Comparison of ENCODE assay signal across 13 cellular contexts in the genomic region with DNA sequence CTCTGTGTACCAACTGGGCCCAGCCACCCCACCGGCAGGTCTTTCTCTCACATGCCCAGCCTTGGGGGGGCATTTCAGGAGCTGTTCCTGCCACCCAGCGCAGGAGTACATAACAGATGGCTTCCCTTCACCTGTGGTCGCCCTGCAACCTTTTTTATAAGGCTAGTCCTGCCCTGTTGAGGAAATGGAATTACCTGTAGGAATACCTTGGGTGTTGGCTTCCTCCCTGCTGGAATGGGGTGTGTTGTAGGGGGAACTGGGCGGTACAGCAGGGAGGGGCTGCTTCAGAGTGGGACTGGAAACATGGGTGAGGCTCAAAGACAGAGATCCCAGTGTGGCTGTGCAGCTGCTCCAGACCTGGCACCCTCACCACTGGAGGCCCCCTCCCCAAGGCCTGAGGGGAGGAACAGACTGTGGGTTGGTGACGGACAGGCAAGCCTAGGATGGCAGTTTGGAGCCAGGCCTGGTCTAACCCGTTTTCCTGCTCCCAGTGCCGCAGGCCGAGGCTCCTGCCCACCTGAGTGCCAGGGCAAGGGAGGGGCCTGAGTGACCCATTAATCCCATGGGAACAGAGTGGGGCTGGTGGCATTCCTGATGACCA. TPM values are rescaled to one million over a fixed set of nuclear protein-coding genes. Genes with fewer than 3 reads are reported as not detected.
DNase-seq lines count a peak whose midpoint lies in the region; ATAC-seq, FAIRE-seq and TF ChIP-seq lines count a peak whose summit lies in the region.
"Had no signal": no experiment of that assay in that cellular context is flagged by ENCODE, and none has a peak within 500 bp of the region (broad histone marks: within the 10 kb centered on the region; RNA-seq: fewer than 3 reads in every experiment).

No MANE protein-coding gene starts in this region.

- peak overlapping the region; percentile 56 for H3K4me2 ChIP-seq in keratinocyte (ENCODE audit: control insufficient read depth, extremely low read depth, insufficient read depth, low read depth, low read length)

- no peaks in the 10 kb centered on the region for H3K9me1 ChIP-seq in keratinocyte (ENCODE audit: control insufficient read depth, extremely low read depth, insufficient read depth, low read length)

- WGBS in small intestine, 3 donors = 13 to 43% (median 25%) methylated on average over 8 of the region's 8 CpGs

- H2AFZ ChIP-seq in keratinocyte (ENCODE audit: control insufficient read depth, low read length) = peak overlapping the region; percentile 21

- peak; percentile 44 for DNase-seq in ELF-1 (ENCODE audit: low read depth, low spot score)
- DNase-seq in RWPE2 (ENCODE audit: low spot score) = no peak
- DNase-seq in keratinocyte (ENCODE audit: low read depth, low spot score) = no peak
- peak; percentile 82 for DNase-seq in small intestine
- DNase-seq: cortex of kidney, NCI-H2029 treated with DMSO at 0.1 percent for 48 hours, NCI-H774 had no signal

- H3K36me3 ChIP-seq in RWPE2 (ENCODE audit: low read depth) = no peaks in the 10 kb centered on the region
- no peaks in the 10 kb centered on the region for H3K36me3 ChIP-seq in keratinocyte (ENCODE audit: control insufficient read depth in 2 of 2, extremely low read depth in 1 of 2, insufficient read depth in 2 of 2, low read length in 2 of 2)
- H3K36me3 ChIP-seq in small intestine (ENCODE audit: control insufficient read depth in 2 of 2, insufficient read depth in 2 of 2, low read length in 2 of 2) = no peaks in the 10 kb centered on the region

- no peaks in the 10 kb centered on the region for H4K20me1 ChIP-seq in keratinocyte (ENCODE audit: control insufficient read depth, extremely low read depth, insufficient read depth, low read length)

- H3K27me3 ChIP-seq in RWPE2 (ENCODE audit: insufficient read depth, poor library complexity, severe bottlenecking) = peaks cover 36% of the 10 kb centered on the region
- peaks cover 38% of the 10 kb centered on the region for H3K27me3 ChIP-seq in keratinocyte (ENCODE audit: control insufficient read depth, extremely low read depth, insufficient read depth, low read length)
- peaks cover 0 to 24% of the 10 kb centered on the region in 2 donors for H3K27me3 ChIP-seq in small intestine (ENCODE audit: control insufficient read depth in 2 of 2, insufficient read depth in 2 of 2, low read length in 2 of 2)

- dilution Hi-C loops in keratinocyte (cut with MboI; ENCODE audit: extremely low pct_ligation_motif_present, low sequenced_read_pairs) = no loop called here

- no peak for ATAC-seq in RWPE2 (ENCODE audit: low read depth)
- ATAC-seq in HG03571 (IDR thresholded peaks at IDR 0.05; ENCODE audit: unreplicated experiment) = no peak
- ATAC-seq in HG03432 (IDR thresholded peaks at IDR 0.05; ENCODE audit: unreplicated experiment) = no peak
- ATAC-seq in HG02885 (IDR thresholded peaks at IDR 0.05; ENCODE audit: poor library complexity, unreplicated experiment) = no peak

- H3K27ac ChIP-seq in RWPE2 (ENCODE audit: poor library complexity, severe bottlenecking) = peak overlapping the region; percentile 26
- no peak overlapping the region for H3K27ac ChIP-seq in keratinocyte (ENCODE audit: control insufficient read depth, insufficient read depth, low read length)
- H3K27ac ChIP-seq in small intestine (ENCODE audit: low read depth in 1 of 2, low read length in 1 of 2) = peak overlapping the region in 1 of 2 donors; percentile 37

- no peak overlapping the region for H3K9ac ChIP-seq in keratinocyte (ENCODE audit: control insufficient read depth, extremely low read depth, insufficient read depth, low read length)

- TF ChIP-seq CTCF in RWPE2 (IDR thresholded peaks at IDR 0.05; ENCODE audit: poor library complexity, severe bottlenecking) (no peak), keratinocyte (optimal IDR thresholded peaks at IDR 0.05 in 1 of 3, IDR thresholded peaks at IDR 0.05 in 1 of 3, conservative IDR thresholded peaks at IDR 0.05 in 1 of 3; ENCODE audit: extremely low read depth in 1 of 3, insufficient read depth in 2 of 3, low read length in 3 of 3) (no peak)

- FAIRE-seq in keratinocyte (lab: Jason Lieb, UNC) (no peak), small intestine (lab: Jason Lieb, UNC) (no peak)
- FAIRE-seq: D721Med, TTC549 had no signal

- H3K9me3 ChIP-seq in RWPE2 (ENCODE audit: severe bottlenecking) (no peaks in the 10 kb centered on the region), keratinocyte (ENCODE audit: control insufficient read depth, low read depth, low read length) (no peaks in the 10 kb centered on the region), small intestine (ENCODE audit: control insufficient read depth, low read depth) (no peaks in the 10 kb centered on the region)

- H3K4me3 ChIP-seq in RWPE2 (ENCODE audit: severe bottlenecking) = no peak overlapping the region
- H3K4me3 ChIP-seq in keratinocyte (ENCODE audit: control insufficient read depth in 2 of 3, extremely low read depth in 1 of 3, insufficient read depth in 2 of 3, low read depth in 1 of 3, low read length in 3 of 3) = no peak overlapping the region
- no peak overlapping the region for H3K4me3 ChIP-seq in small intestine (ENCODE audit: low read depth in 1 of 2, low read length in 2 of 2)

- H3K4me1 ChIP-seq in RWPE2 (ENCODE audit: insufficient read depth, poor library complexity, severe bottlenecking) (peaks cover 14% of the 10 kb centered on the region), keratinocyte (ENCODE audit: control insufficient read depth, extremely low read depth, insufficient read depth, low read length) (peaks cover 61% of the 10 kb centered on the region), small intestine (ENCODE audit: control insufficient read depth in 2 of 2, insufficient read depth in 1 of 2, low read depth in 1 of 2, low read length in 1 of 2) (peaks cover 7 to 11% of the 10 kb centered on the region in 2 donors)

- no peaks in the 10 kb centered on the region for H3K79me2 ChIP-seq in keratinocyte (ENCODE audit: control insufficient read depth, insufficient read depth, low read length)

RNA-seq across cellular contexts. Expression of gene EFNA3, which starts 4.4 kb away (rescaled TPM):
- polyA plus RNA-seq in keratinocyte (3.3 to 9.0 TPM (median 4.4 TPM) in 3 replicates), small intestine (1 to 10 TPM; 2.0 to 7.0 (median 4.5) TPM)
- 11.6 TPM for polyA plus RNA-seq in keratinocyte (2011; ENCODE audit: low read depth)
- polyA plus RNA-seq in keratinocyte (2011; cell fraction: cytosol; rRNA removed) = 4.9 and 6.5 TPM in 2 replicates
- polyA plus RNA-seq in keratinocyte (2011; cell fraction: nucleus; rRNA removed) = 4.7 and 4.9 TPM in 2 replicates
- 3.9 and 47.4 TPM in 2 replicates for polyA plus RNA-seq in keratinocyte (2012; ENCODE audit: low replicate concordance)
- polyA minus RNA-seq in keratinocyte = 3.6 to 8.3 TPM (median 4.2 TPM) in 3 replicates
- 5.0 TPM for polyA minus RNA-seq in keratinocyte (2011; cell fraction: cytosol; rRNA and poly(A)+ RNA removed)
- polyA minus RNA-seq in keratinocyte (2011; cell fraction: nucleus; rRNA and poly(A)+ RNA removed) = 2.5 and 2.8 TPM in 2 replicates

RNA-seq across cellular contexts. Expression of gene EFNA4, which starts 19.5 kb away (rescaled TPM):
- polyA plus RNA-seq in keratinocyte (7.6 to 11.0 TPM (median 9.9 TPM) in 3 replicates), small intestine (10 to 100 TPM; 16.8 to 17.5 (median 17.2) TPM)
- polyA plus RNA-seq in keratinocyte (2011; ENCODE audit: low read depth) = 7.7 TPM
- 5.6 and 8.1 TPM in 2 replicates for polyA plus RNA-seq in keratinocyte (2011; cell fraction: cytosol; rRNA removed)
- 13.7 and 15.9 TPM in 2 replicates for polyA plus RNA-seq in keratinocyte (2011; cell fraction: nucleus; rRNA removed)
- polyA plus RNA-seq in keratinocyte (2012; ENCODE audit: low replicate concordance) = 7.2 and 12.3 TPM in 2 replicates
- 5.4 to 9.9 TPM (median 7.6 TPM) in 3 replicates for polyA minus RNA-seq in keratinocyte
- polyA minus RNA-seq in keratinocyte (2011; cell fraction: cytosol; rRNA and poly(A)+ RNA removed) = 12.3 TPM
- polyA minus RNA-seq in keratinocyte (2011; cell fraction: nucleus; rRNA and poly(A)+ RNA removed) = 7.3 and 8.2 TPM in 2 replicates

RNA-seq across cellular contexts. Expression of gene ADAM15, which starts 31.9 kb away (rescaled TPM):
- 130 to 280 TPM (median 131 TPM) in 3 replicates for polyA plus RNA-seq in keratinocyte
- polyA plus RNA-seq in keratinocyte (2011; ENCODE audit: low read depth) = 106 TPM
- polyA plus RNA-seq in keratinocyte (2011; cell fraction: cytosol; rRNA removed) = 98.3 and 169 TPM in 2 replicates
- polyA plus RNA-seq in keratinocyte (2011; cell fraction: nucleus; rRNA removed) = 313 and 412 TPM in 2 replicates
- 166 and 194 TPM in 2 replicates for polyA plus RNA-seq in keratinocyte (2012; ENCODE audit: low replicate concordance)
- 269 to 455 TPM (median 448 TPM) in 3 replicates for polyA minus RNA-seq in keratinocyte
- 471 TPM for polyA minus RNA-seq in keratinocyte (2011; cell fraction: cytosol; rRNA and poly(A)+ RNA removed)
- 347 and 394 TPM in 2 replicates for polyA minus RNA-seq in keratinocyte (2011; cell fraction: nucleus; rRNA and poly(A)+ RNA removed)
- polyA plus RNA-seq in small intestine = 100 to 1,000 TPM; 143 to 206 (median 152) TPM

RNA-seq across cellular contexts. Expression of gene EFNA1, which starts 44.6 kb away (rescaled TPM):
- polyA plus RNA-seq in keratinocyte (33.2 to 116 TPM (median 77.5 TPM) in 3 replicates), small intestine (100 to 1,000 TPM in 2 of 3 donors, 10 to 100 TPM in 1; 50.6 to 166 (median 154) TPM)
- polyA plus RNA-seq in keratinocyte (2011; ENCODE audit: low read depth) = 33.5 TPM
- polyA plus RNA-seq in keratinocyte (2011; cell fraction: cytosol; rRNA removed) = 34.4 and 44.7 TPM in 2 replicates
- polyA plus RNA-seq in keratinocyte (2011; cell fraction: nucleus; rRNA removed) = 180 and 349 TPM in 2 replicates
- 22.9 and 134 TPM in 2 replicates for polyA plus RNA-seq in keratinocyte (2012; ENCODE audit: low replicate concordance)
- polyA minus RNA-seq in keratinocyte = 45.9 to 113 TPM (median 67.4 TPM) in 3 replicates
- polyA minus RNA-seq in keratinocyte (2011; cell fraction: cytosol; rRNA and poly(A)+ RNA removed) = 52.0 TPM
- 90.7 and 122 TPM in 2 replicates for polyA minus RNA-seq in keratinocyte (2011; cell fraction: nucleus; rRNA and poly(A)+ RNA removed)
- polyA plus RNA-seq: IgD-negative memory B cell had no signal

RNA-seq across cellular contexts. Expression of gene DCST1, which starts 49.4 kb away (rescaled TPM):
- polyA plus RNA-seq in keratinocyte (0.05 TPM in 1 of 3 replicates, not detected in the others), small intestine (under 1 TPM in 1 of 3 donors, not detected in 2; 0.10 TPM)
- not detected for polyA plus RNA-seq in keratinocyte (2011; ENCODE audit: low read depth)
- polyA plus RNA-seq in keratinocyte (2011; cell fraction: cytosol; rRNA removed) = not detected in 2 replicates
- 0.11 and 0.27 TPM in 2 replicates for polyA plus RNA-seq in keratinocyte (2011; cell fraction: nucleus; rRNA removed)
- 0.14 TPM in 1 of 2 replicates, not detected in the other for polyA plus RNA-seq in keratinocyte (2012; ENCODE audit: low replicate concordance)
- polyA minus RNA-seq in keratinocyte = 0.43 TPM in 1 of 3 replicates, not detected in the others
- not detected for polyA minus RNA-seq in keratinocyte (2011; cell fraction: cytosol; rRNA and poly(A)+ RNA removed)
- not detected in 2 replicates for polyA minus RNA-seq in keratinocyte (2011; cell fraction: nucleus; rRNA and poly(A)+ RNA removed)
- polyA plus RNA-seq: IgD-negative memory B cell had no signal

Comparison
In these comparisons a context has a peak if more than half of its experiments do, and no peak if none do; other contexts are left out.
1. DNase-seq: peak in ELF-1 (single experiment) and small intestine (single experiment); none in RWPE2 (single experiment) and keratinocyte (single experiment).